ENCODE assay signal across 9 cellular contexts in genomic region chr2:234679766-234680687, GRCh38.
DNase-seq lines count a peak whose midpoint lies in the region; ATAC-seq and TF ChIP-seq lines count a peak whose summit lies in the region.
"Had no signal": no experiment of that assay in that cellular context is flagged by ENCODE, and none has a peak within 500 bp of the region (broad histone marks: within the 10 kb centered on the region; RNA-seq: fewer than 3 reads in every experiment).

No MANE protein-coding gene starts in this region.

- H3K27me3 ChIP-seq in adrenal gland (no peaks in the 10 kb centered on the region), heart left ventricle (no peaks in the 10 kb centered on the region)

- no peaks in the 10 kb centered on the region for H3K36me3 ChIP-seq in adrenal gland (replicated peaks in 1 of 2)
- no peaks in the 10 kb centered on the region for H3K36me3 ChIP-seq in heart left ventricle

- no peak for TF ChIP-seq CTCF in adrenal gland (IDR thresholded peaks at IDR 0.05)
- TF ChIP-seq CTCF in heart left ventricle (IDR thresholded peaks at IDR 0.05), result no peak

- ATAC-seq in heart left ventricle, result peak in 3 of 4 donors; percentile 71 to 94 (median 87)
- ATAC-seq in GM18870 (IDR thresholded peaks at IDR 0.05; ENCODE audit: unreplicated experiment), result no peak
- ATAC-seq in GM19463 (IDR thresholded peaks at IDR 0.05; ENCODE audit: unreplicated experiment), result no peak

- 38 to 42% (median 39%) methylated on average over 13 of the region's 13 CpGs for WGBS in adrenal gland, 4 donors
- 57 to 70% (median 60%) methylated on average over 13 of the region's 13 CpGs for WGBS in heart left ventricle, 4 donors

- no peak overlapping the region for H3K4me3 ChIP-seq in adrenal gland
- no peak overlapping the region for H3K4me3 ChIP-seq in heart left ventricle

- H3K27ac ChIP-seq in adrenal gland (peak overlapping the region in 4 of 5 donors; percentile 30 to 84 (median 48)), heart left ventricle (peak overlapping the region in 5 of 12 donors; percentile 17 to 57 (median 31))

- H3K4me1 ChIP-seq in adrenal gland (replicated peaks in 1 of 2) (peaks cover 6 to 15% of the 10 kb centered on the region in 2 donors), heart left ventricle (peaks cover 0 to 21% (median 0%) of the 10 kb centered on the region in 12 donors)

- DNase-seq in ELR (ENCODE audit: low read depth) (peak; percentile 98), adrenal gland (peak; percentile 62 to 91 (median 86)), heart left ventricle (peak; percentile 49 to 79 (median 64)), renal cortical epithelial cell (ENCODE audit: low read depth) (peak; percentile 97), SIG-M5 (lab: John Stamatoyannopoulos, UW) (no peak)
- no peak for DNase-seq in activated naive CD4-positive, alpha-beta T cell treated with Interleukin-2 at 50 U/mL for 16 hours
- DNase-seq: activated T-cell treated with anti-CD3 and anti-CD28 coated beads, Interleukin-2, amount 50 U/mL, for 48 hours had no signal

- no peak for TF ChIP-seq POLR2A in adrenal gland (IDR thresholded peaks at IDR 0.05)
- no peak for TF ChIP-seq POLR2A in heart left ventricle (IDR thresholded peaks at IDR 0.05)

- H3K9me3 ChIP-seq in adrenal gland (replicated peaks in 1 of 3), result peaks cover 0 to 7% (median 0%) of the 10 kb centered on the region in 3 donors
- no peaks in the 10 kb centered on the region for H3K9me3 ChIP-seq in heart left ventricle

- intact Hi-C loops in adrenal gland (cut with DNase I), result no loop called here
- intact Hi-C loops in heart left ventricle (cut with DNase I), result no loop called here

Comparison
In these comparisons a context has a peak if more than half of its experiments do, and no peak if none do; other contexts are left out.
1. DNase-seq: peak in ELR (single experiment), adrenal gland (7 of 7), heart left ventricle (5 of 5) and renal cortical epithelial cell (single experiment); none in SIG-M5 (single experiment) and activated naive CD4-positive, alpha-beta T cell treated with Interleukin-2 at 50 U/mL for 16 hours (single experiment).
2. ATAC-seq: peak in heart left ventricle (3 of 4); none in GM18870 (single experiment) and GM19463 (single experiment).